ENCODE assay signal across 1 cellular context in the genomic region with DNA sequence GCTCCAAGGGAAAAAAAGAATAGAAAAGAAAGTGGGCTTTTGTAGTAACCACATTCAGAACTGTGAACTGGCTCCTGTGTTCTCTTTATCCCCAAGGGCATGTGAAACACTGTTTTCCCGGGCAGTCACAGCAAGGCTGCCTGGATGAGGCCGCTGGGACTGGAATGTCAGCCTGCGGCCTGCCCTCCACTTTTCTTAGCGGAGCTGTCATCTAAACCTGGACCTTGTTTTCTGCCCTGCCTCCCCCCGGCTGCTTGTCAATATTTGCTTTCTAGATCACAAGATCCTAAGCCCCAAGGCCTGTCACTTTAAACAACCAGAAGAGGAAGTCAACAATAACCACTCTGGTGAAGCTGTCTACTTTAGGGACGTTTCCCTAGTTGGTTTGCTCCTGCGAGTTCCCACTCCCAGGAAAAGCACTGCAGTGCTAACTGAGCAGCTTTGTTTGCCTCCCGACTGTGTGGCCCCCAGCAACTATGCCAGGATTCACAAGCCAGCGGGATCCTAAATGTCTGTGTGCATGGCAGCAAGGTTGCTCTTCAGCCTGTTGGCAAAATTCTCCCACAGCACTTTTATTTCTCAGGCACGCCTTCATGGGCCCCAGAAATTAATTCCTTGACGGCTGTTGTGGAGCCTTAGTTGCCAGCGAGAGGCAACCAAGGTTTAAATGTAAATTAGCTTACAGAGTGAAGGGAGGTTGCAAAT.
TF ChIP-seq lines count a peak whose summit lies in the region.

No MANE protein-coding gene starts in this region.

TF ChIP-seq in HepG2, 621 proteins besides CTCF, POLR2A, EP300 and RAD21 (continued from another document and continues in another):
- peak; percentile 91; the same call in 1 of the 2 replicates for TF ChIP-seq SIN3A (IDR thresholded peaks at IDR 0.05; ENCODE audit: borderline replicate concordance, low read depth, low read length)
- no peak for TF ChIP-seq ZNF276 (CRISPR knock-in tag; IDR thresholded peaks at IDR 0.05; ENCODE audit: low read depth)
- TF ChIP-seq, protein P1, sequence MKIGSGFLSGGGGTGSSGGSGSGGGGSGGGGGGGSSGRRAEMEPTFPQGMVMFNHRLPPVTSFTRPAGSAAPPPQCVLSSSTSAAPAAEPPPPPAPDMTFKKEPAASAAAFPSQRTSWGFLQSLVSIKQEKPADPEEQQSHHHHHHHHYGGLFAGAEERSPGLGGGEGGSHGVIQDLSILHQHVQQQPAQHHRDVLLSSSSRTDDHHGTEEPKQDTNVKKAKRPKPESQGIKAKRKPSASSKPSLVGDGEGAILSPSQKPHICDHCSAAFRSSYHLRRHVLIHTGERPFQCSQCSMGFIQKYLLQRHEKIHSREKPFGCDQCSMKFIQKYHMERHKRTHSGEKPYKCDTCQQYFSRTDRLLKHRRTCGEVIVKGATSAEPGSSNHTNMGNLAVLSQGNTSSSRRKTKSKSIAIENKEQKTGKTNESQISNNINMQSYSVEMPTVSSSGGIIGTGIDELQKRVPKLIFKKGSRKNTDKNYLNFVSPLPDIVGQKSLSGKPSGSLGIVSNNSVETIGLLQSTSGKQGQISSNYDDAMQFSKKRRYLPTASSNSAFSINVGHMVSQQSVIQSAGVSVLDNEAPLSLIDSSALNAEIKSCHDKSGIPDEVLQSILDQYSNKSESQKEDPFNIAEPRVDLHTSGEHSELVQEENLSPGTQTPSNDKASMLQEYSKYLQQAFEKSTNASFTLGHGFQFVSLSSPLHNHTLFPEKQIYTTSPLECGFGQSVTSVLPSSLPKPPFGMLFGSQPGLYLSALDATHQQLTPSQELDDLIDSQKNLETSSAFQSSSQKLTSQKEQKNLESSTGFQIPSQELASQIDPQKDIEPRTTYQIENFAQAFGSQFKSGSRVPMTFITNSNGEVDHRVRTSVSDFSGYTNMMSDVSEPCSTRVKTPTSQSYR (CRISPR knock-in tag; IDR thresholded peaks at IDR 0.05; ENCODE audit: borderline replicate concordance), result peak; percentile 93
- peak; percentile 78 for TF ChIP-seq ZBTB33 (CRISPR knock-in tag; IDR thresholded peaks at IDR 0.05)
- TF ChIP-seq ARID5B (CRISPR knock-in tag; IDR thresholded peaks at IDR 0.05), result peak; percentile 99
- peak; percentile 79 for TF ChIP-seq ONECUT2 (CRISPR knock-in tag; IDR thresholded peaks at IDR 0.05)
- no peak for TF ChIP-seq ZNF296 (CRISPR knock-in tag; conservative IDR thresholded peaks at IDR 0.05)
- no peak; the same call in 1 of the 2 replicates for TF ChIP-seq ZNF784 (CRISPR knock-in tag; IDR thresholded peaks at IDR 0.05; ENCODE audit: borderline replicate concordance)
- no peak for TF ChIP-seq EED (CRISPR knock-in tag; IDR thresholded peaks at IDR 0.05)
- TF ChIP-seq SMAD1 (CRISPR knock-in tag; IDR thresholded peaks at IDR 0.05; ENCODE audit: borderline replicate concordance, low read depth), result peak; percentile 93
- TF ChIP-seq E2F1 (CRISPR knock-in tag; IDR thresholded peaks at IDR 0.05), result peak; percentile 88
- TF ChIP-seq, protein P2, sequence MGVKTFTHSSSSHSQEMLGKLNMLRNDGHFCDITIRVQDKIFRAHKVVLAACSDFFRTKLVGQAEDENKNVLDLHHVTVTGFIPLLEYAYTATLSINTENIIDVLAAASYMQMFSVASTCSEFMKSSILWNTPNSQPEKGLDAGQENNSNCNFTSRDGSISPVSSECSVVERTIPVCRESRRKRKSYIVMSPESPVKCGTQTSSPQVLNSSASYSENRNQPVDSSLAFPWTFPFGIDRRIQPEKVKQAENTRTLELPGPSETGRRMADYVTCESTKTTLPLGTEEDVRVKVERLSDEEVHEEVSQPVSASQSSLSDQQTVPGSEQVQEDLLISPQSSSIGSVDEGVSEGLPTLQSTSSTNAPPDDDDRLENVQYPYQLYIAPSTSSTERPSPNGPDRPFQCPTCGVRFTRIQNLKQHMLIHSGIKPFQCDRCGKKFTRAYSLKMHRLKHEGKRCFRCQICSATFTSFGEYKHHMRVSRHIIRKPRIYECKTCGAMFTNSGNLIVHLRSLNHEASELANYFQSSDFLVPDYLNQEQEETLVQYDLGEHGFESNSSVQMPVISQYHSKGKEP (CRISPR knock-in tag; IDR thresholded peaks at IDR 0.05), result peak; percentile 78; the same call in 1 of the 2 replicates
- peak; percentile 99 for TF ChIP-seq ZBTB26 (CRISPR knock-in tag; IDR thresholded peaks at IDR 0.05; ENCODE audit: borderline replicate concordance)
- no peak for TF ChIP-seq ZNF460 (CRISPR knock-in tag; IDR thresholded peaks at IDR 0.05; ENCODE audit: borderline replicate concordance)
- TF ChIP-seq DNMT1 (CRISPR knock-in tag; IDR thresholded peaks at IDR 0.05), result no peak
- peak; percentile 83; the same call in 1 of the 2 replicates for TF ChIP-seq JUN (CRISPR knock-in tag; IDR thresholded peaks at IDR 0.05)
- peak; percentile 98 for TF ChIP-seq MYPOP (CRISPR knock-in tag; IDR thresholded peaks at IDR 0.05)
- peak; percentile 95; the same call in 1 of the 2 replicates for TF ChIP-seq ZNF569 (CRISPR knock-in tag; IDR thresholded peaks at IDR 0.05; ENCODE audit: borderline replicate concordance)
- TF ChIP-seq ZNF691 (CRISPR knock-in tag; IDR thresholded peaks at IDR 0.05; ENCODE audit: borderline replicate concordance, low read depth), result peak; percentile 99
- peak; percentile 97 for TF ChIP-seq ZBTB38 (CRISPR knock-in tag; IDR thresholded peaks at IDR 0.05)
- peak; percentile 96 for TF ChIP-seq BRD4 (CRISPR knock-in tag; IDR thresholded peaks at IDR 0.05)
- no peak for TF ChIP-seq NBN (conservative IDR thresholded peaks at IDR 0.05)
- TF ChIP-seq, protein P3, sequence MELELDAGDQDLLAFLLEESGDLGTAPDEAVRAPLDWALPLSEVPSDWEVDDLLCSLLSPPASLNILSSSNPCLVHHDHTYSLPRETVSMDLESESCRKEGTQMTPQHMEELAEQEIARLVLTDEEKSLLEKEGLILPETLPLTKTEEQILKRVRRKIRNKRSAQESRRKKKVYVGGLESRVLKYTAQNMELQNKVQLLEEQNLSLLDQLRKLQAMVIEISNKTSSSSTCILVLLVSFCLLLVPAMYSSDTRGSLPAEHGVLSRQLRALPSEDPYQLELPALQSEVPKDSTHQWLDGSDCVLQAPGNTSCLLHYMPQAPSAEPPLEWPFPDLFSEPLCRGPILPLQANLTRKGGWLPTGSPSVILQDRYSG (CRISPR knock-in tag; IDR thresholded peaks at IDR 0.05), result peak; percentile 68; the same call in 1 of the 2 replicates
- TF ChIP-seq, protein P4, sequence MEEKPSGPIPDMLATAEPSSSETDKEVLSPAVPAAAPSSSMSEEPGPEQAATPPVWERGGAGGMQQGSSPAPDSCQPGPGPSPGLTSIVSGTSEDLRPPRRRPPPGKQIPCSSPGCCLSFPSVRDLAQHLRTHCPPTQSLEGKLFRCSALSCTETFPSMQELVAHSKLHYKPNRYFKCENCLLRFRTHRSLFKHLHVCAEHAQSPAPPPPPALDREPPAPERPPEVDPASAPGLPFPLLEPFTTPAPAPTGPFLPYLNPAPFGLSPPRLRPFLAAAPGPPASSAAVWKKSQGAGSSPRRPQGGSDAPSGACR (CRISPR knock-in tag; IDR thresholded peaks at IDR 0.05), result peak; percentile 99; the same call in 1 of the 2 replicates
- TF ChIP-seq RXRB (CRISPR knock-in tag; IDR thresholded peaks at IDR 0.05; ENCODE audit: borderline replicate concordance), result peak; percentile 97
- no peak for TF ChIP-seq ZNF550 (CRISPR knock-in tag; IDR thresholded peaks at IDR 0.05; ENCODE audit: borderline replicate concordance)
- TF ChIP-seq ZNF501 (CRISPR knock-in tag; IDR thresholded peaks at IDR 0.05), result peak; percentile 86
- peak; percentile 18; the same call in 1 of the 2 replicates for TF ChIP-seq SMARCE1 (IDR thresholded peaks at IDR 0.05; ENCODE audit: borderline replicate concordance)
- peak; percentile 29; the same call in 1 of the 2 replicates for TF ChIP-seq RBAK (CRISPR knock-in tag; IDR thresholded peaks at IDR 0.05)
- TF ChIP-seq KAT8 (CRISPR knock-in tag; IDR thresholded peaks at IDR 0.05), result peak; percentile 94
